ENCODE assay signal across 20 cellular contexts in the genomic region with DNA sequence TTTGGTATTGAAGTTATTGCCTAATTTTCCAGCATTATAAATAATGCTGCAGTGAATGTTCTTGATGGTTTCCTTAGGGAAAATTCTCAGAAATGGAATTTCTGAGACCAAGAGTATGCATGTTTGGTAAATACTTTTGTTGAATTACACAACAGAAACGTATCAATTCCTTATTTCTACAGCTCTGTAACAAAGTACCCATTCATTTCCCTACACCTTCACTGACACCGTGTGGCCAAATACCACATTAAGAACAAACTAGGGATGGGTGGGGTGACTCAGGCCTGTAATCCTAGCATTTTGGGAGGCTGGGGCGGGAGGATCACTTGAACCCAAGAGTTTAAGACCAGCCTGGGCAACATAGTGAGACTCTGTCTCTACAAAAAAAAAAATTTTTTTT. TPM values are rescaled to one million over a fixed set of nuclear protein-coding genes. Genes with fewer than 3 reads are reported as not detected.
DNase-seq lines count a peak whose midpoint lies in the region; ATAC-seq and TF ChIP-seq lines count a peak whose summit lies in the region.
"Had no signal": no experiment of that assay in that cellular context is flagged by ENCODE, and none has a peak within 500 bp of the region (broad histone marks: within the 10 kb centered on the region; RNA-seq: fewer than 3 reads in every experiment).

No MANE protein-coding gene starts in this region.

- no peak for TF ChIP-seq POLR2A in adrenal gland (IDR thresholded peaks at IDR 0.05)

- no peaks in the 10 kb centered on the region for H3K27me3 ChIP-seq in OCI-LY3 (ENCODE audit: low read depth, low read length)
- H3K27me3 ChIP-seq in subcutaneous abdominal adipose tissue (ENCODE audit: control insufficient read depth in 5 of 5, insufficient read depth in 4 of 5, low read length in 5 of 5), result no peaks in the 10 kb centered on the region
- H3K27me3 ChIP-seq in adrenal gland, result no peaks in the 10 kb centered on the region

- 59 to 72% (median 68%) methylated on average over 3 of the region's 3 CpGs for WGBS in adrenal gland, 4 donors

- H3K9me3 ChIP-seq in OCI-LY3 (ENCODE audit: insufficient read depth, low read length), result no peaks in the 10 kb centered on the region
- H3K9me3 ChIP-seq in subcutaneous abdominal adipose tissue (ENCODE audit: control insufficient read depth in 5 of 5, low read length in 5 of 5), result peaks cover 0 to 8% (median 0%) of the 10 kb centered on the region in 5 donors
- peaks cover 0 to 5% (median 0%) of the 10 kb centered on the region in 3 donors for H3K9me3 ChIP-seq in adrenal gland (replicated peaks in 1 of 3)
- H3K9me3 ChIP-seq: thoracic aorta had no signal

- peak; percentile 4 for DNase-seq in SIG-M5 treated with dmso at 0.1 percent for 504 hours (lab: John Stamatoyannopoulos, UW; ENCODE audit: unreplicated experiment)
- no peak for DNase-seq in SIG-M5 (lab: John Stamatoyannopoulos, UW)
- no peak for DNase-seq in chondrocyte (ENCODE audit: low spot score)
- DNase-seq in SK-N-DZ (ENCODE audit: low spot score), result no peak
- no peak for DNase-seq in adrenal gland
- DNase-seq: central memory CD4-positive, alpha-beta T cell; NCI-H1105; NCI-H510A; occipital lobe; stimulated activated CD4-positive, alpha-beta T cell treated with anti-CD3 and anti-CD28 coated beads, Interleukin-12 subunit alpha, Interleukin-12 subunit beta, amount 100 ng/mL, for 4 hours had no signal

- no peak overlapping the region for H2AFZ ChIP-seq in OCI-LY3 (ENCODE audit: low read depth, low read length)

- H3K9ac ChIP-seq in OCI-LY3 (ENCODE audit: low read length) (no peak overlapping the region), subcutaneous abdominal adipose tissue (ENCODE audit: low read length in 5 of 5) (no peak overlapping the region)

- H3K4me3 ChIP-seq in OCI-LY3 (ENCODE audit: low read length) (no peak overlapping the region), subcutaneous abdominal adipose tissue (ENCODE audit: low read depth in 1 of 5, low read length in 5 of 5) (no peak overlapping the region), adrenal gland (no peak overlapping the region)
- H3K4me3 ChIP-seq: thoracic aorta had no signal

- no peak overlapping the region for H3K27ac ChIP-seq in OCI-LY3 (ENCODE audit: low read length)
- peak overlapping the region; percentile 79 for H3K27ac ChIP-seq in subcutaneous abdominal adipose tissue (ENCODE audit: low read depth, low read length)
- H3K27ac ChIP-seq in adrenal gland, result no peak overlapping the region
- H3K27ac ChIP-seq: epithelial cell of prostate, HL-60, thoracic aorta had no signal

- H3K79me2 ChIP-seq in OCI-LY3 (ENCODE audit: low read length), result no peaks in the 10 kb centered on the region

- H4K20me1 ChIP-seq in OCI-LY3 (ENCODE audit: insufficient read depth, low read length), result no peaks in the 10 kb centered on the region

- H3K36me3 Mint-ChIP-seq in chondrocyte (ENCODE audit: low read depth), result peaks cover 27% of the 10 kb centered on the region

- H3K4me2 ChIP-seq in OCI-LY3 (ENCODE audit: low read length), result no peak overlapping the region

- no peaks in the 10 kb centered on the region for H3K27me3 Mint-ChIP-seq in chondrocyte (ENCODE audit: low read depth)
- H3K27me3 Mint-ChIP-seq: activated naive CD4-positive, alpha-beta T cell treated with anti-CD3 and anti-CD28 coated beads, Interleukin-2, amount 50 U/mL, for 24 hours; memory B cell had no signal

- intact Hi-C loops in adrenal gland (cut with DNase I), result no loop called here

- H3K27ac Mint-ChIP-seq in chondrocyte (ENCODE audit: unreplicated experiment), result no peak overlapping the region
- H3K27ac Mint-ChIP-seq: activated naive CD4-positive, alpha-beta T cell treated with anti-CD3 and anti-CD28 coated beads, Interleukin-2, amount 50 U/mL, for 24 hours; memory B cell; WTC11 had no signal

- no peaks in the 10 kb centered on the region for H3K9me3 Mint-ChIP-seq in chondrocyte (ENCODE audit: low read depth)
- H3K9me3 Mint-ChIP-seq: activated naive CD4-positive, alpha-beta T cell treated with anti-CD3 and anti-CD28 coated beads, Interleukin-2, amount 50 U/mL, for 24 hours; memory B cell had no signal

- H3K36me3 ChIP-seq in OCI-LY3 (replicated peaks; ENCODE audit: low read depth, low read length) (peaks cover 38% of the 10 kb centered on the region), subcutaneous abdominal adipose tissue (ENCODE audit: control insufficient read depth in 5 of 5, insufficient read depth in 5 of 5, low read length in 5 of 5) (peaks cover 14 to 51% (median 34%) of the 10 kb centered on the region in 5 donors), adrenal gland (replicated peaks in 1 of 2) (peaks cover 0 to 39% of the 10 kb centered on the region in 2 donors)

- no peak for ATAC-seq in HG02870 (IDR thresholded peaks at IDR 0.05; ENCODE audit: unreplicated experiment)
- ATAC-seq: WTC11 had no signal

- no peak overlapping the region for H3K4me3 Mint-ChIP-seq in chondrocyte (ENCODE audit: unreplicated experiment)
- H3K4me3 Mint-ChIP-seq: activated naive CD4-positive, alpha-beta T cell treated with anti-CD3 and anti-CD28 coated beads, Interleukin-2, amount 50 U/mL, for 24 hours; memory B cell; WTC11 had no signal

- H3K4me1 ChIP-seq in OCI-LY3 (ENCODE audit: low read length), result no peaks in the 10 kb centered on the region
- peaks cover 2 to 58% (median 32%) of the 10 kb centered on the region in 5 donors for H3K4me1 ChIP-seq in subcutaneous abdominal adipose tissue (ENCODE audit: control insufficient read depth in 5 of 5, insufficient read depth in 5 of 5, low read length in 5 of 5)
- no peaks in the 10 kb centered on the region for H3K4me1 ChIP-seq in adrenal gland (replicated peaks in 1 of 2)

- TF ChIP-seq CTCF in OCI-LY3 (IDR thresholded peaks at IDR 0.05; ENCODE audit: low read depth, low read length), result peak; percentile 19
- TF ChIP-seq CTCF in chondrocyte (IDR thresholded peaks at IDR 0.05), result peak; percentile 54
- no peak for TF ChIP-seq CTCF in adrenal gland (IDR thresholded peaks at IDR 0.05)

- peaks cover 20% of the 10 kb centered on the region for H3K4me1 Mint-ChIP-seq in chondrocyte (ENCODE audit: low read depth)
- H3K4me1 Mint-ChIP-seq: activated naive CD4-positive, alpha-beta T cell treated with anti-CD3 and anti-CD28 coated beads, Interleukin-2, amount 50 U/mL, for 24 hours; memory B cell; WTC11 had no signal

RNA-seq across cellular contexts. Expression of a gene that starts 21.8 kb away (rescaled TPM):
- 170 to 527 TPM (median 509 TPM) in 3 replicates for total RNA-seq in chondrocyte
- 53.3 and 95.1 TPM in 2 replicates for polyA plus RNA-seq in SK-N-DZ (2014; cell fraction: cytosol; rRNA removed)
- polyA plus RNA-seq in SK-N-DZ (2014; cell fraction: nucleus; rRNA removed), result 53.4 and 56.1 TPM in 2 replicates
- 100 to 1,000 TPM in 1 of 8 donors, 10 to 100 TPM in 7; 15.3 to 143 (median 45.8) TPM for total RNA-seq in adrenal gland
- polyA plus RNA-seq in adrenal gland, result 10 to 100 TPM; 17.2 to 48.5 (median 30.5) TPM

RNA-seq across cellular contexts. Expression of a gene that starts 39.1 kb away (rescaled TPM):
- total RNA-seq in chondrocyte (22.8 to 26.0 TPM (median 24.3 TPM) in 3 replicates), adrenal gland (10 to 100 TPM in 7 of 8 donors, 1 to 10 TPM in 1; 8.9 to 28.0 (median 20.6) TPM)
- 10.5 and 11.5 TPM in 2 replicates for polyA plus RNA-seq in SK-N-DZ (2014; cell fraction: cytosol; rRNA removed)
- polyA plus RNA-seq in SK-N-DZ (2014; cell fraction: nucleus; rRNA removed), result 4.7 and 6.0 TPM in 2 replicates
- polyA plus RNA-seq in adrenal gland, result 10 to 100 TPM in 2 of 3 donors, 1 to 10 TPM in 1; 9.6 to 13.0 (median 10.7) TPM

RNA-seq across cellular contexts. Expression of a gene that starts 45.5 kb away (rescaled TPM):
- total RNA-seq in chondrocyte, result 16.2 to 67.2 TPM (median 67.1 TPM) in 3 replicates
- 0.18 and 0.46 TPM in 2 replicates for polyA plus RNA-seq in SK-N-DZ (2014; cell fraction: cytosol; rRNA removed)
- 0.20 TPM in 1 of 2 replicates, not detected in the other for polyA plus RNA-seq in SK-N-DZ (2014; cell fraction: nucleus; rRNA removed)
- 10 to 100 TPM; 10.3 to 46.9 (median 23.0) TPM for total RNA-seq in adrenal gland
- 10 to 100 TPM in 2 of 3 donors, 1 to 10 TPM in 1; 1.8 to 25.9 (median 20.3) TPM for polyA plus RNA-seq in adrenal gland
- total RNA-seq: A172 had no signal

RNA-seq across cellular contexts. Expression of a gene that starts 51.3 kb away (rescaled TPM):
- total RNA-seq in chondrocyte (not detected in 3 replicates), adrenal gland (under 1 TPM in 1 of 8 donors, not detected in 7; under 0.01 TPM)
- polyA plus RNA-seq in SK-N-DZ (2014; cell fraction: cytosol; rRNA removed), result not detected in 2 replicates
- not detected in 2 replicates for polyA plus RNA-seq in SK-N-DZ (2014; cell fraction: nucleus; rRNA removed)
- polyA plus RNA-seq in adrenal gland, result not detected
- total RNA-seq: A172, occipital lobe, WTC11 had no signal

Comparison
In these comparisons a context has a peak if more than half of its experiments do, and no peak if none do; other contexts are left out.
1. CTCF ChIP-seq: peak in OCI-LY3 (single experiment) and chondrocyte (single experiment); none in adrenal gland (0 of 6).